In the genomic region with DNA sequence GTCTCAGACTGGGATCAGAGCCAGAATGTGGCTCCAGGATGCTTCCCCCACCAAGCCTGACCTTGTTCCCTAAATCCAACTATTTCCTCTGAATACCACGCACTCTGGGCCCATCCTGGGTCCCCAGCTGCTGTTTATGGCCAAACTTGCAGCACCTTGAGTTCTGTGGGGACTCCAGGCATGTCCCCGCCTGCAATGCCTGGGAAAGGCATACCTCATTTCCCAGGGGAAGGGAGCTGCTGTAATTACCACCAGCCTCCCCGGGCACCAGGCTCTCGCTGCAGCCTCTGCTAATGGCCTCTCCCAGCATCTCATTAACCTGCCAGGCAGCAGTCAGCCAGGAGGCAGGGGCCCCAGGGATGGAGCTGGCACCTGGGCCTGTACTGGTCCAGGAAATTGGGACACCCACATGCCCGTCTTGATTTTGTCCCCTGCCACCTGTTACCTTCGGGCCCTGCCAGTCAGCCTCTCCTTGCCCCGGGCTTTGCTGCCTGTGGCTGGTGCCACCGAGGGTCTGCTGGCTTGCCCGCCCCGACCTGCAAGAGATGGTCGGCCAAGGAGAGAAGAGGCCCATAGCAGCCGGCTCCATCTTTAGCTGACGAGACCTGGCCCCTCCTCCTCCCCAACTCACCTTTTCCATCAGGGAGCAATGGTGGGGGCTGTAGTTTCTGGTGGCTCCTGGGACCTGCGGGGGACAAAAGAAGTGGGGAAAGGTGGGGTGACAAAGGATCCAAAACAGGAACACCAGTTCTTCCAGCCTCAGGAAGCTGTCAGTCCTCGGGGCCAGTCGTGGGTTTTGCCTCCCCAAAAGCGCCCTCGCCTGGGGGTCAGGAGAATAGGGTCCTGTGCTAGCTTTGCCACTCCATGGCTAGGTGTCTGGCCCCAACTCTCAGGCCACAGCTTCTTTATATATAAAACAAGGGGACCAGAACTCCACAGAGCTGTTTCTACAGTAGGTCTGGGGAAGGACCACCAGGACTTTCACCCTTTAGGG, we compare ENCODE assay signal across 11 cellular contexts. TPM values are rescaled to one million over a fixed set of nuclear protein-coding genes. Genes with fewer than 3 reads are reported as not detected.
DNase-seq lines count a peak whose midpoint lies in the region; ATAC-seq and TF ChIP-seq lines count a peak whose summit lies in the region.
"Had no signal": no experiment of that assay in that cellular context is flagged by ENCODE, and none has a peak within 500 bp of the region (broad histone marks: within the 10 kb centered on the region; RNA-seq: fewer than 3 reads in every experiment).

No MANE protein-coding gene starts in this region.

- no TSS peak for BruUV-seq in IMR-90 (replicated peaks; lab: Mats Ljungman, UMichigan)

- DNase-seq in DMS79 treated with DMSO at 0.1 percent for 48 hours (lab: John Stamatoyannopoulos, UW): peak; percentile 63
- no peak for DNase-seq in IMR-90
- DNase-seq in WERI-Rb-1: peak; percentile 69
- peak; percentile 73 for DNase-seq in osteoblast (ENCODE audit: insufficient read length, low spot score, missing footprints)
- DNase-seq in globus pallidus (ENCODE audit: low spot score): no peak
- no peak for DNase-seq in NCI-H187 treated with DMSO at 0.1 percent for 48 hours (lab: John Stamatoyannopoulos, UW)
- no peak for DNase-seq in COLO829 (ENCODE audit: low spot score)

- no peak for ATAC-seq in IMR-90 (ENCODE audit: low read depth)
- no peak for ATAC-seq in GM21723 (IDR thresholded peaks at IDR 0.05; ENCODE audit: unreplicated experiment)
- ATAC-seq: pancreas had no signal

- no peak overlapping the region for H3K56ac ChIP-seq in IMR-90 (ENCODE audit: extremely low read depth, insufficient read depth, low read length)

- H2AK5ac ChIP-seq in IMR-90 (ENCODE audit: low read depth, low read length): no peak overlapping the region

- no peaks in the 10 kb centered on the region for H3K9me3 ChIP-seq in IMR-90 (ENCODE audit: control insufficient read depth, insufficient read depth, low read length)
- no peaks in the 10 kb centered on the region for H3K9me3 ChIP-seq in WERI-Rb-1 (ENCODE audit: severe bottlenecking)
- no peaks in the 10 kb centered on the region for H3K9me3 ChIP-seq in osteoblast (ENCODE audit: low read depth, low read length)
- H3K9me3 ChIP-seq: pancreas had no signal

- TF ChIP-seq POLR2A in IMR-90 (IDR thresholded peaks at IDR 0.05; ENCODE audit: low read depth, low read length): no peak

- H3K27me3 ChIP-seq in IMR-90 (ENCODE audit: control insufficient read depth, insufficient read depth, low read length) (no peaks in the 10 kb centered on the region), WERI-Rb-1 (ENCODE audit: insufficient read depth, low read depth, severe bottlenecking) (no peaks in the 10 kb centered on the region), osteoblast (ENCODE audit: insufficient read depth, low read length) (no peaks in the 10 kb centered on the region)
- H3K27me3 ChIP-seq: pancreas had no signal

- no peak overlapping the region for H2BK5ac ChIP-seq in IMR-90 (ENCODE audit: low read depth, low read length, poor library complexity, severe bottlenecking)

- H3K79me1 ChIP-seq in IMR-90 (ENCODE audit: low read depth in 1 of 2, low read length in 2 of 2): peaks cover 27 to 74% of the 10 kb centered on the region in 2 experiments; a peak in 3 of 4 replicates

- H3K36me3 ChIP-seq in IMR-90 (ENCODE audit: control insufficient read depth, insufficient read depth, low read length): peaks cover 19% of the 10 kb centered on the region
- H3K36me3 ChIP-seq in WERI-Rb-1: no peaks in the 10 kb centered on the region
- H3K36me3 ChIP-seq in osteoblast (ENCODE audit: insufficient read depth, low read length): peaks cover 14% of the 10 kb centered on the region
- H3K36me3 ChIP-seq: pancreas had no signal

- peaks cover 25% of the 10 kb centered on the region for H3K79me2 ChIP-seq in osteoblast (ENCODE audit: insufficient read depth, low read length)

- H3K9me1 ChIP-seq in IMR-90 (ENCODE audit: insufficient read depth, low read length): peaks cover 29% of the 10 kb centered on the region

- H3K18ac ChIP-seq in IMR-90 (ENCODE audit: low read depth, low read length): no peak overlapping the region

- TF ChIP-seq CTCF in IMR-90 (conservative IDR thresholded peaks at IDR 0.05; ENCODE audit: low read depth, low read length) (no peak), WERI-Rb-1 (IDR thresholded peaks at IDR 0.05; ENCODE audit: low read depth, low read length) (peak; percentile 67), osteoblast (IDR thresholded peaks at IDR 0.05; ENCODE audit: extremely low read depth, low read depth, low read length) (no peak)

- H4K20me1 ChIP-seq in IMR-90 (ENCODE audit: insufficient read depth, low read length) (peaks cover 3% of the 10 kb centered on the region; the same call in 1 of the 2 replicates), osteoblast (ENCODE audit: insufficient read depth, low read length) (no peaks in the 10 kb centered on the region)

- POLR2A ChIA-PET in IMR-90 (lab: Charles Lee; ENCODE audit: unreplicated experiment): interaction anchor here (1.3 kb wide), 1 partner anchor 9 kb away, joined by 3 read pairs; no protein-coding TSS in a partner anchor

- no peak overlapping the region for H4K5ac ChIP-seq in IMR-90 (ENCODE audit: low read depth, low read length)

- CTCF ChIA-PET in IMR-90 (lab: Yijun Ruan, JAX): interaction anchor here (0.8 to 2.6 kb wide), 2 partner anchors 15 to 57 kb away, joined by 3 to 18 read pairs; partner anchors contain the start of gene INAFM2

- in situ Hi-C loops in IMR-90 (cut with MboI; ENCODE audit: low sequenced_read_pairs): no loop called here

- H2AFZ ChIP-seq in IMR-90 (replicated peaks; ENCODE audit: low read length, poor library complexity) (no peak overlapping the region), osteoblast (ENCODE audit: low read length) (no peak overlapping the region)

- no peak overlapping the region for H2BK20ac ChIP-seq in IMR-90 (ENCODE audit: low read depth, low read length)

- peak overlapping the region; percentile 100; the same call in 1 of the 2 replicates for H3K4ac ChIP-seq in IMR-90 (ENCODE audit: low read depth, low read length)

- H4K91ac ChIP-seq in IMR-90 (ENCODE audit: insufficient read depth, low read depth, low read length): peak overlapping the region; percentile 75

- dilution Hi-C loops in IMR-90 (cut with HindIII; ENCODE audit: low sequenced_read_pairs, unreplicated experiment): no loop called here

- H3K9ac ChIP-seq in IMR-90 (ENCODE audit: low read depth, low read length): no peak overlapping the region

- no peak for TF ChIP-seq RAD21 in IMR-90 (IDR thresholded peaks at IDR 0.05; ENCODE audit: low read length)

- intact Hi-C loops in IMR-90 (cut with micrococcal nuclease): no loop called here

- peak overlapping the region in 1 of 2 experiments; percentile 39; a peak in 1 of 4 replicates for H4K8ac ChIP-seq in IMR-90 (ENCODE audit: low read depth in 2 of 2, low read length in 2 of 2)

- H3K23ac ChIP-seq in IMR-90 (ENCODE audit: low read depth, low read length): no peak overlapping the region

- no peak overlapping the region; the same call in 1 of the 2 replicates for H3K14ac ChIP-seq in IMR-90 (replicated peaks; ENCODE audit: low read depth, low read length)

- H3K4me2 ChIP-seq in IMR-90 (ENCODE audit: low read depth, low read length): no peak overlapping the region
- H3K4me2 ChIP-seq in osteoblast (ENCODE audit: insufficient read depth, low read length): no peak overlapping the region

- WGBS in IMR-90 (ENCODE audit: extremely low coverage in 2 of 2, insufficient read length in 1 of 2), 2 experiments: 90% methylated on average over 4 of the region's 18 CpGs; no CpG with 5 or more reads in 1 of the 2 experiments

- H3K4me3 ChIP-seq in IMR-90 (ENCODE audit: insufficient read depth, low read depth, low read length): no peak overlapping the region
- no peak overlapping the region for H3K4me3 ChIP-seq in WERI-Rb-1 (ENCODE audit: low read depth, low read length)
- no peak overlapping the region for H3K4me3 ChIP-seq in osteoblast (ENCODE audit: insufficient read depth, low read length)

- peak overlapping the region; percentile 20 for H2AK9ac ChIP-seq in IMR-90 (replicated peaks; ENCODE audit: low read depth, low read length, poor library complexity)

- no peak overlapping the region for H3K27ac ChIP-seq in IMR-90 (ENCODE audit: insufficient read depth, low read length)
- no peak overlapping the region for H3K27ac ChIP-seq in WERI-Rb-1
- peak overlapping the region; percentile 23 for H3K27ac ChIP-seq in osteoblast (ENCODE audit: low read depth, low read length)

- H3K4me1 ChIP-seq in IMR-90 (ENCODE audit: control insufficient read depth, insufficient read depth, low read length): peaks cover 33% of the 10 kb centered on the region
- peaks cover 63% of the 10 kb centered on the region for H3K4me1 ChIP-seq in osteoblast (ENCODE audit: insufficient read depth, low read length)

- H2BK15ac ChIP-seq in IMR-90 (ENCODE audit: low read depth, low read length): no peak overlapping the region

- no peak overlapping the region for H2BK120ac ChIP-seq in IMR-90 (ENCODE audit: low read depth, low read length)

TF ChIP-seq in IMR-90, 13 proteins besides CTCF, POLR2A, EP300 and RAD21 (continues in another document):
- TF ChIP-seq RCOR1 (IDR thresholded peaks at IDR 0.05; ENCODE audit: insufficient replicate concordance, low read length) (no peak), RFX5 (IDR thresholded peaks at IDR 0.05; ENCODE audit: low read depth, low read length) (no peak)

RNA-seq across cellular contexts. Expression of gene CCDC9B, which starts 4.3 kb away (rescaled TPM):
- 19.7 and 30.0 TPM in 2 replicates for total RNA-seq in IMR-90 (2012; rRNA removed)
- polyA plus RNA-seq in IMR-90 (2012; rRNA removed): 26.0 and 30.9 TPM in 2 replicates
- polyA plus RNA-seq in IMR-90 (2012; cell fraction: cytosol; rRNA removed): 7.0 and 19.7 TPM in 2 replicates
- polyA plus RNA-seq in IMR-90 (2012; cell fraction: nucleus; rRNA removed; ENCODE audit: low replicate concordance): 52.6 and 88.0 TPM in 2 replicates
- total RNA-seq in osteoblast: 18.3 and 23.9 TPM in 2 replicates

RNA-seq across cellular contexts. Expression of gene INAFM2, which starts 12.9 kb away (rescaled TPM):
- total RNA-seq in IMR-90 (2012; rRNA removed) (10.4 and 13.1 TPM in 2 replicates), osteoblast (16.8 and 17.7 TPM in 2 replicates)
- 11.7 and 14.0 TPM in 2 replicates for polyA plus RNA-seq in IMR-90 (2012; rRNA removed)
- 4.2 and 6.0 TPM in 2 replicates for polyA plus RNA-seq in IMR-90 (2012; cell fraction: cytosol; rRNA removed)
- polyA plus RNA-seq in IMR-90 (2012; cell fraction: nucleus; rRNA removed; ENCODE audit: low replicate concordance): 6.6 and 18.3 TPM in 2 replicates

RNA-seq across cellular contexts. Expression of gene PHGR1, which starts 14.4 kb away (rescaled TPM):
- not detected in 2 replicates for total RNA-seq in IMR-90 (2012; rRNA removed)
- not detected in 2 replicates for polyA plus RNA-seq in IMR-90 (2012; rRNA removed)
- not detected in 2 replicates for polyA plus RNA-seq in IMR-90 (2012; cell fraction: cytosol; rRNA removed)
- polyA plus RNA-seq in IMR-90 (2012; cell fraction: nucleus; rRNA removed; ENCODE audit: low replicate concordance): not detected in 2 replicates
- total RNA-seq in osteoblast: not detected in 2 replicates
- total RNA-seq: epithelial cell of proximal tubule, HT1080 had no signal

RNA-seq across cellular contexts. Expression of gene DISP2, which starts 21.6 kb away (rescaled TPM):
- total RNA-seq in IMR-90 (2012; rRNA removed) (under 0.01 and 0.36 TPM in 2 replicates), osteoblast (0.29 and 0.36 TPM in 2 replicates)
- 0.34 and 0.42 TPM in 2 replicates for polyA plus RNA-seq in IMR-90 (2012; rRNA removed)
- polyA plus RNA-seq in IMR-90 (2012; cell fraction: cytosol; rRNA removed): 0.22 and 0.55 TPM in 2 replicates
- polyA plus RNA-seq in IMR-90 (2012; cell fraction: nucleus; rRNA removed; ENCODE audit: low replicate concordance): 0.41 and 0.76 TPM in 2 replicates

RNA-seq across cellular contexts. Expression of gene PLCB2, which starts 28.7 kb away (rescaled TPM):
- 0.18 and 0.28 TPM in 2 replicates for total RNA-seq in IMR-90 (2012; rRNA removed)
- 0.87 and 1.4 TPM in 2 replicates for polyA plus RNA-seq in IMR-90 (2012; rRNA removed)
- polyA plus RNA-seq in IMR-90 (2012; cell fraction: cytosol; rRNA removed): 0.45 and 0.78 TPM in 2 replicates
- 2.8 and 3.8 TPM in 2 replicates for polyA plus RNA-seq in IMR-90 (2012; cell fraction: nucleus; rRNA removed; ENCODE audit: low replicate concordance)
- under 0.01 TPM in 2 replicates for total RNA-seq in osteoblast

Comparison
In these comparisons a context has a peak if more than half of its experiments do, and no peak if none do; other contexts are left out.
1. DNase-seq: peak in DMS79 treated with DMSO at 0.1 percent for 48 hours (single experiment), WERI-Rb-1 (single experiment) and osteoblast (single experiment); none in IMR-90 (single experiment), globus pallidus (single experiment), NCI-H187 treated with DMSO at 0.1 percent for 48 hours (single experiment) and COLO829 (single experiment).